Comparison of ENCODE assay signal across 2 cellular contexts in the genomic region with DNA sequence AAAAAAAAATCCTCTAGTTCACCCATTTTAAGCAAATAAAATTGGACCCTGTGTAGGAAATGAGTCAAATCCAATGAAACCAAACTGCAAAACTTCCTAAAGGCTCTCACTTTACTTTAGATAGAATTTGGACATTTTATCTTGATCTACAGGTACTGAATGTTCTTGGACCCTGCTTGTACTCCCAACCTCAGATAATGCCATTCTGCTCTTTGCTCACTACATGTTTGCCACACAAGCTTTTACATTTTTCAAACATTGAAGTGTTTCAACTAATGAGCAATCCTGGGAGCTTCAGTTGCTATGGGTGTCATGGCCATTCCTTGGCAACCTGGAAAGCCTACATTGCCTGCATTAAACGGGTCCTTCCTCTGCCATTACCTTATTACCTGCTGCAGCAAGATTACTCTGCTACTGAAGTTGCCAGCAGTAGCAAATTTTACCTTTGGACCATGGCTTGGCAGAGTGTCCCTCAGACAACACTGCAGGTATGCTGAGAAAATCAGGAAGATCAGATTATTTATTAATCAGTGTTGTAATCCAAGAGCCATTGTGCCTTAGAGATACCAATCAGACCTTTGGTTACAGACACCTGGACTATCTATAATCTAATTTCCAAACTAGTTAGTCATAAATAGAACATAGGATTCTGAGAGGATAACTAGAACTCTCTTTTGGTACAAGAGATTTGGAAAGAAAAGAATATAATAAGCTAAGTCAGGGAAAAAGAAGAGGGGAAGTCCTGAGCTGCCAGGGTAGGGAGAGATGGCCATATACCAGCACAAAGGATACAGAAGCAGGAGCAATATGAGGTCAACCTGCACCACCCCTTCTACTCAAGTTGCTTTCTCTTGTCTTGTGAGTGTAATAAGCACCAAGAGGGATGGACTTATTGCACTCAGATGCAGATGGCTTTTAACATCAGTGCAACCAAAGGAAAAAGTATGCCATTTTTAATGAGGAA.
A peak's percentile ranks its signal among the peaks of the same experiment; 100 is the strongest.
TF ChIP-seq lines count a peak whose summit lies in the region.

No MANE protein-coding gene starts in this region.

TF ChIP-seq in liver, 16 proteins besides CTCF, POLR2A, EP300 and RAD21 (continued from another document):
- TF ChIP-seq, protein P1, sequence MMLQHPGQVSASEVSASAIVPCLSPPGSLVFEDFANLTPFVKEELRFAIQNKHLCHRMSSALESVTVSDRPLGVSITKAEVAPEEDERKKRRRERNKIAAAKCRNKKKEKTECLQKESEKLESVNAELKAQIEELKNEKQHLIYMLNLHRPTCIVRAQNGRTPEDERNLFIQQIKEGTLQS (IDR thresholded peaks at IDR 0.05), result peak; percentile 32
- no peak for TF ChIP-seq FOXA1 (IDR thresholded peaks at IDR 0.05)
- TF ChIP-seq, protein P2, sequence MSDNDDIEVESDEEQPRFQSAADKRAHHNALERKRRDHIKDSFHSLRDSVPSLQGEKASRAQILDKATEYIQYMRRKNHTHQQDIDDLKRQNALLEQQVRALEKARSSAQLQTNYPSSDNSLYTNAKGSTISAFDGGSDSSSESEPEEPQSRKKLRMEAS (IDR thresholded peaks at IDR 0.05), result peak; percentile 49
- no peak for TF ChIP-seq NR2F2 (IDR thresholded peaks at IDR 0.05)
- peak; percentile 49 to 77 for TF ChIP-seq RXRA (IDR thresholded peaks at IDR 0.05)
- peak; percentile 75 for TF ChIP-seq HNF4G (IDR thresholded peaks at IDR 0.05)
- peak; percentile 43 for TF ChIP-seq REST (IDR thresholded peaks at IDR 0.05)
- peak; percentile 60 for TF ChIP-seq ZBTB33 (IDR thresholded peaks at IDR 0.05)
- TF ChIP-seq YY1 (IDR thresholded peaks at IDR 0.05), result peak; percentile 91
- peak; percentile 73 to 86 for TF ChIP-seq JUND (IDR thresholded peaks at IDR 0.05)
- peak; percentile 92 to 93 for TF ChIP-seq HNF4A (conservative IDR thresholded peaks at IDR 0.05)
- TF ChIP-seq SP1 (IDR thresholded peaks at IDR 0.05), result peak; percentile 84

TF ChIP-seq in HepG2, 621 proteins besides CTCF, POLR2A, EP300 and RAD21 (continued from another document):
- TF ChIP-seq, protein P3, sequence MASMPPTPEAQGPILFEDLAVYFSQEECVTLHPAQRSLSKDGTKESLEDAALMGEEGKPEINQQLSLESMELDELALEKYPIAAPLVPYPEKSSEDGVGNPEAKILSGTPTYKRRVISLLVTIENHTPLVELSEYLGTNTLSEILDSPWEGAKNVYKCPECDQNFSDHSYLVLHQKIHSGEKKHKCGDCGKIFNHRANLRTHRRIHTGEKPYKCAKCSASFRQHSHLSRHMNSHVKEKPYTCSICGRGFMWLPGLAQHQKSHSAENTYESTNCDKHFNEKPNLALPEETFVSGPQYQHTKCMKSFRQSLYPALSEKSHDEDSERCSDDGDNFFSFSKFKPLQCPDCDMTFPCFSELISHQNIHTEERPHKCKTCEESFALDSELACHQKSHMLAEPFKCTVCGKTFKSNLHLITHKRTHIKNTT (CRISPR knock-in tag; IDR thresholded peaks at IDR 0.05), result no peak
- TF ChIP-seq ZNF234 (CRISPR knock-in tag; conservative IDR thresholded peaks at IDR 0.05) (no peak), HNRNPLL (IDR thresholded peaks at IDR 0.05; ENCODE audit: low read depth, low read length, poor library complexity, severe bottlenecking) (no peak), ARID2 (CRISPR knock-in tag; IDR thresholded peaks at IDR 0.05; ENCODE audit: borderline replicate concordance) (no peak), TFE3 (CRISPR knock-in tag; IDR thresholded peaks at IDR 0.05) (no peak)
- TF ChIP-seq, protein P4, sequence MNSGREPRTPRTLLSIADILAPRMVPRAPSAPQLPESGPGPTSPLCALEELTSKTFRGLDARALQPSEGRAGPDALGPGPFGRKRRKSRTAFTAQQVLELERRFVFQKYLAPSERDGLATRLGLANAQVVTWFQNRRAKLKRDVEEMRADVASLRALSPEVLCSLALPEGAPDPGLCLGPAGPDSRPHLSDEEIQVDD (CRISPR knock-in tag; IDR thresholded peaks at IDR 0.05; ENCODE audit: borderline replicate concordance), result no peak
- TF ChIP-seq, protein P5, sequence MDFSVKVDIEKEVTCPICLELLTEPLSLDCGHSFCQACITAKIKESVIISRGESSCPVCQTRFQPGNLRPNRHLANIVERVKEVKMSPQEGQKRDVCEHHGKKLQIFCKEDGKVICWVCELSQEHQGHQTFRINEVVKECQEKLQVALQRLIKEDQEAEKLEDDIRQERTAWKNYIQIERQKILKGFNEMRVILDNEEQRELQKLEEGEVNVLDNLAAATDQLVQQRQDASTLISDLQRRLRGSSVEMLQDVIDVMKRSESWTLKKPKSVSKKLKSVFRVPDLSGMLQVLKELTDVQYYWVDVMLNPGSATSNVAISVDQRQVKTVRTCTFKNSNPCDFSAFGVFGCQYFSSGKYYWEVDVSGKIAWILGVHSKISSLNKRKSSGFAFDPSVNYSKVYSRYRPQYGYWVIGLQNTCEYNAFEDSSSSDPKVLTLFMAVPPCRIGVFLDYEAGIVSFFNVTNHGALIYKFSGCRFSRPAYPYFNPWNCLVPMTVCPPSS (IDR thresholded peaks at IDR 0.05), result no peak
- TF ChIP-seq, protein P6, sequence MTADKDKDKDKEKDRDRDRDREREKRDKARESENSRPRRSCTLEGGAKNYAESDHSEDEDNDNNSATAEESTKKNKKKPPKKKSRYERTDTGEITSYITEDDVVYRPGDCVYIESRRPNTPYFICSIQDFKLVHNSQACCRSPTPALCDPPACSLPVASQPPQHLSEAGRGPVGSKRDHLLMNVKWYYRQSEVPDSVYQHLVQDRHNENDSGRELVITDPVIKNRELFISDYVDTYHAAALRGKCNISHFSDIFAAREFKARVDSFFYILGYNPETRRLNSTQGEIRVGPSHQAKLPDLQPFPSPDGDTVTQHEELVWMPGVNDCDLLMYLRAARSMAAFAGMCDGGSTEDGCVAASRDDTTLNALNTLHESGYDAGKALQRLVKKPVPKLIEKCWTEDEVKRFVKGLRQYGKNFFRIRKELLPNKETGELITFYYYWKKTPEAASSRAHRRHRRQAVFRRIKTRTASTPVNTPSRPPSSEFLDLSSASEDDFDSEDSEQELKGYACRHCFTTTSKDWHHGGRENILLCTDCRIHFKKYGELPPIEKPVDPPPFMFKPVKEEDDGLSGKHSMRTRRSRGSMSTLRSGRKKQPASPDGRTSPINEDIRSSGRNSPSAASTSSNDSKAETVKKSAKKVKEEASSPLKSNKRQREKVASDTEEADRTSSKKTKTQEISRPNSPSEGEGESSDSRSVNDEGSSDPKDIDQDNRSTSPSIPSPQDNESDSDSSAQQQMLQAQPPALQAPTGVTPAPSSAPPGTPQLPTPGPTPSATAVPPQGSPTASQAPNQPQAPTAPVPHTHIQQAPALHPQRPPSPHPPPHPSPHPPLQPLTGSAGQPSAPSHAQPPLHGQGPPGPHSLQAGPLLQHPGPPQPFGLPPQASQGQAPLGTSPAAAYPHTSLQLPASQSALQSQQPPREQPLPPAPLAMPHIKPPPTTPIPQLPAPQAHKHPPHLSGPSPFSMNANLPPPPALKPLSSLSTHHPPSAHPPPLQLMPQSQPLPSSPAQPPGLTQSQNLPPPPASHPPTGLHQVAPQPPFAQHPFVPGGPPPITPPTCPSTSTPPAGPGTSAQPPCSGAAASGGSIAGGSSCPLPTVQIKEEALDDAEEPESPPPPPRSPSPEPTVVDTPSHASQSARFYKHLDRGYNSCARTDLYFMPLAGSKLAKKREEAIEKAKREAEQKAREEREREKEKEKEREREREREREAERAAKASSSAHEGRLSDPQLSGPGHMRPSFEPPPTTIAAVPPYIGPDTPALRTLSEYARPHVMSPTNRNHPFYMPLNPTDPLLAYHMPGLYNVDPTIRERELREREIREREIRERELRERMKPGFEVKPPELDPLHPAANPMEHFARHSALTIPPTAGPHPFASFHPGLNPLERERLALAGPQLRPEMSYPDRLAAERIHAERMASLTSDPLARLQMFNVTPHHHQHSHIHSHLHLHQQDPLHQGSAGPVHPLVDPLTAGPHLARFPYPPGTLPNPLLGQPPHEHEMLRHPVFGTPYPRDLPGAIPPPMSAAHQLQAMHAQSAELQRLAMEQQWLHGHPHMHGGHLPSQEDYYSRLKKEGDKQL (CRISPR knock-in tag; IDR thresholded peaks at IDR 0.05; ENCODE audit: low read depth), result no peak
TF ChIP-seq in HepG2: peak in this region for 0.
